ENCODE assay signal across 8 cellular contexts in genomic region chr1:149844096-149844495, GRCh38. TPM values are rescaled to one million over a fixed set of nuclear protein-coding genes. Genes with fewer than 3 reads are reported as not detected.
A peak's percentile ranks its signal among the peaks of the same experiment; 100 is the strongest.
DNase-seq lines count a peak whose midpoint lies in the region; ATAC-seq and TF ChIP-seq lines count a peak whose summit lies in the region.

No MANE protein-coding gene starts in this region.

- DNase-seq in cardiac muscle cell (ENCODE audit: low read depth in 1 of 2, low spot score in 1 of 2): peak in 1 of 2 donors; percentile 34
- DNase-seq in Right ventricle myocardium superior: no peak
- DNase-seq in WTC11 (ENCODE audit: low spot score): no peak
- DNase-seq in fibroblast of villous mesenchyme (ENCODE audit: low read depth): peak; percentile 54
- DNase-seq in NK-92 treated with Interleukin-12 subunit alpha and Interleukin-12 subunit beta, amount 100 ng/mL, for 24 hours (lab: John Stamatoyannopoulos, UW): no peak
- DNase-seq in foreskin melanocyte: no peak

- POLR2A ChIA-PET in WTC11 (lab: Charles Lee): interaction anchor here (3.3 kb wide), 1 partner anchor 42 kb away, joined by 51 read pairs; a partner anchor contains a TSS

- peak overlapping the region; percentile 93 for H3K27ac Mint-ChIP-seq in WTC11

- H3K4me1 ChIP-seq in cardiac muscle cell (ENCODE audit: low read depth): peaks cover 44% of the 10 kb centered on the region
- H3K4me1 ChIP-seq in skeletal muscle tissue (ENCODE audit: control insufficient read depth in 3 of 3, insufficient read depth in 3 of 3, low read length in 3 of 3): peaks cover 7 to 18% (median 13%) of the 10 kb centered on the region in 3 donors

- H3K36me3 Mint-ChIP-seq in WTC11: peaks cover 5% of the 10 kb centered on the region

- H3K36me3 ChIP-seq in cardiac muscle cell (no peaks in the 10 kb centered on the region), skeletal muscle tissue (ENCODE audit: control insufficient read depth in 3 of 3, insufficient read depth in 3 of 3, low read length in 3 of 3) (peaks cover 0 to 2% (median 0%) of the 10 kb centered on the region in 3 donors)

- no peaks in the 10 kb centered on the region for H3K9me3 Mint-ChIP-seq in WTC11

- no peak for ATAC-seq in Right ventricle myocardium superior (ENCODE audit: poor library complexity)
- no peak for ATAC-seq in WTC11
- no peak for ATAC-seq in GM19452 (IDR thresholded peaks at IDR 0.05; ENCODE audit: unreplicated experiment)

- intact Hi-C loops in Right ventricle myocardium superior (cut with DNase I): no loop called here

- TF ChIP-seq CTCF in cardiac muscle cell (IDR thresholded peaks at IDR 0.05; ENCODE audit: low read depth, low read length) (no peak), WTC11 (IDR thresholded peaks at IDR 0.05) (no peak), fibroblast of villous mesenchyme (IDR thresholded peaks at IDR 0.05; ENCODE audit: insufficient read depth, low read depth, low read length) (no peak)

- no peak overlapping the region for H3K9ac ChIP-seq in skeletal muscle tissue (ENCODE audit: low read depth in 1 of 3, low read length in 3 of 3)

- H3K27ac ChIP-seq in cardiac muscle cell (peak overlapping the region; percentile 80), skeletal muscle tissue (ENCODE audit: low read depth, low read length) (no peak overlapping the region)

- H3K9me3 ChIP-seq in cardiac muscle cell (ENCODE audit: low read depth) (no peaks in the 10 kb centered on the region), skeletal muscle tissue (ENCODE audit: control insufficient read depth in 3 of 3, low read length in 3 of 3) (no peaks in the 10 kb centered on the region)

- H3K4me3 ChIP-seq in cardiac muscle cell (peak overlapping the region; percentile 41), fibroblast of villous mesenchyme (ENCODE audit: low read depth, low read length) (peak overlapping the region; percentile 76), skeletal muscle tissue (ENCODE audit: low read length in 3 of 3) (peak overlapping the region; percentile 52 to 68 (median 64))

- H3K27me3 Mint-ChIP-seq in WTC11 (ENCODE audit: low read depth): no peaks in the 10 kb centered on the region

- H3K27me3 ChIP-seq in cardiac muscle cell (no peaks in the 10 kb centered on the region), skeletal muscle tissue (ENCODE audit: control insufficient read depth in 3 of 3, insufficient read depth in 3 of 3, low read length in 3 of 3) (no peaks in the 10 kb centered on the region)

- peak overlapping the region; percentile 91 for H3K4me3 Mint-ChIP-seq in WTC11

- CTCF ChIA-PET in WTC11 (lab: Charles Lee): no interaction called here

- H3K4me1 Mint-ChIP-seq in WTC11: peaks cover 44% of the 10 kb centered on the region

TF ChIP-seq in WTC11, 78 proteins besides CTCF, POLR2A, EP300 and RAD21:
- TF ChIP-seq GRHL2 (CRISPR knock-in tag; IDR thresholded peaks at IDR 0.05; ENCODE audit: insufficient replicate concordance, severe bottlenecking): no peak
- no peak for TF ChIP-seq ESRRA (CRISPR knock-in tag; IDR thresholded peaks at IDR 0.05; ENCODE audit: borderline replicate concordance)
- no peak for TF ChIP-seq CREB1 (CRISPR knock-in tag; IDR thresholded peaks at IDR 0.05)

RNA-seq across cellular contexts. Expression of gene BOLA1, which starts 55.3 kb away (rescaled TPM):
- total RNA-seq in cardiac muscle cell (26.2 and 46.0 TPM in 2 replicates), Right ventricle myocardium superior (16.9 TPM), WTC11 (2021) (15.3 to 19.5 TPM (median 15.4 TPM) in 3 replicates), fibroblast of villous mesenchyme (6.5 and 9.0 TPM in 2 replicates), skeletal muscle tissue (6.3 TPM)
- polyA plus RNA-seq in cardiac muscle cell: 32.5 and 34.0 TPM in 2 replicates
